In genomic region chr15:36426696-36427095, GRCh38 we compare ENCODE assay signal across 22 cellular contexts.
A peak's percentile ranks its signal among the peaks of the same experiment; 100 is the strongest.
DNase-seq lines count a peak whose midpoint lies in the region; ATAC-seq, FAIRE-seq and TF ChIP-seq lines count a peak whose summit lies in the region.
"Had no signal": no experiment of that assay in that cellular context is flagged by ENCODE, and none has a peak within 500 bp of the region (broad histone marks: within the 10 kb centered on the region; RNA-seq: fewer than 3 reads in every experiment).

No MANE protein-coding gene starts in this region.

- H2BK15ac ChIP-seq in H9 (ENCODE audit: low read depth, low read length), result no peak overlapping the region

- intact Hi-C loops in Calu3 (cut with micrococcal nuclease; ENCODE audit: unreplicated experiment), result no loop called here

- H3K9me3 ChIP-seq in H9 (ENCODE audit: control insufficient read depth, low read depth, low read length) (no peaks in the 10 kb centered on the region), astrocyte (ENCODE audit: insufficient read depth, low read depth, low read length) (peaks cover 3% of the 10 kb centered on the region), hepatocyte (ENCODE audit: low read depth) (no peaks in the 10 kb centered on the region)

- no peak overlapping the region for H3K4me3 ChIP-seq in astrocyte (ENCODE audit: insufficient read depth, low read depth, low read length)
- no peak overlapping the region for H3K4me3 ChIP-seq in hepatocyte

- no peak overlapping the region for H4K5ac ChIP-seq in H9 (ENCODE audit: insufficient read length, low read depth, low read length)

- H3K79me1 ChIP-seq in H9 (ENCODE audit: insufficient read depth, low read depth, low read length, poor library complexity, severe bottlenecking), result no peaks in the 10 kb centered on the region

- peaks cover 2% of the 10 kb centered on the region for H3K27me3 Mint-ChIP-seq in H9 (ENCODE audit: low read depth)
- no peaks in the 10 kb centered on the region for H3K27me3 Mint-ChIP-seq in astrocyte (ENCODE audit: low read depth, unreplicated experiment)
- H3K27me3 Mint-ChIP-seq in Calu3 (ENCODE audit: unreplicated experiment), result no peaks in the 10 kb centered on the region
- H3K27me3 Mint-ChIP-seq: CD8-positive, alpha-beta memory T cell; IgD-negative memory B cell had no signal

- H4K91ac ChIP-seq in H9 (ENCODE audit: insufficient read length, low read depth, low read length), result no peak overlapping the region

- H3K27ac Mint-ChIP-seq in H9 (no peak overlapping the region), astrocyte (ENCODE audit: unreplicated experiment) (peak overlapping the region; percentile 49), Calu3 (ENCODE audit: unreplicated experiment) (no peak overlapping the region)
- H3K27ac Mint-ChIP-seq: CD8-positive, alpha-beta memory T cell; IgD-negative memory B cell had no signal

- no peaks in the 10 kb centered on the region for H3K9me2 ChIP-seq in hepatocyte (replicated peaks; ENCODE audit: insufficient read depth)

- H3K23ac ChIP-seq in H9 (ENCODE audit: insufficient read length, low read depth, low read length), result no peak overlapping the region

- H3T11ph ChIP-seq in H9 (ENCODE audit: low read length), result no peak overlapping the region

- H3K18ac ChIP-seq in H9 (ENCODE audit: insufficient read length, low read depth, low read length), result no peak overlapping the region

- H4K20me1 ChIP-seq in H9 (ENCODE audit: control insufficient read depth, insufficient read depth, insufficient read length), result no peaks in the 10 kb centered on the region
- H4K20me1 ChIP-seq in astrocyte (ENCODE audit: insufficient read depth, low read length), result no peaks in the 10 kb centered on the region
- no peaks in the 10 kb centered on the region for H4K20me1 ChIP-seq in hepatocyte (ENCODE audit: insufficient read depth, poor library complexity, severe bottlenecking)

- H4K8ac ChIP-seq in H9 (replicated peaks; ENCODE audit: insufficient read length, low read depth, low read length), result no peak overlapping the region

- H3K4me2 ChIP-seq in H9 (ENCODE audit: insufficient read depth, insufficient read length, low read length) (no peak overlapping the region), astrocyte (ENCODE audit: low read length) (no peak overlapping the region), hepatocyte (no peak overlapping the region)

- no peak overlapping the region for H3K4me3 Mint-ChIP-seq in H9
- H3K4me3 Mint-ChIP-seq in astrocyte (ENCODE audit: unreplicated experiment), result no peak overlapping the region
- no peak overlapping the region for H3K4me3 Mint-ChIP-seq in Calu3 (ENCODE audit: low read depth, unreplicated experiment)
- H3K4me3 Mint-ChIP-seq: CD8-positive, alpha-beta memory T cell; IgD-negative memory B cell had no signal

- no peak overlapping the region for H2BK12ac ChIP-seq in H9 (ENCODE audit: insufficient read length, low read depth, low read length)

- H3K14ac ChIP-seq in H9 (ENCODE audit: insufficient read depth, low read length), result no peak overlapping the region

- FAIRE-seq in astrocyte (lab: Jason Lieb, UNC), result no peak
- FAIRE-seq: HTR-8/SVneo had no signal

- BruUV-seq in Calu3 (replicated peaks; lab: Mats Ljungman, UMichigan), result no TSS peak

- no peak for TF ChIP-seq CTCF in H9 (conservative IDR thresholded peaks at IDR 0.05)
- no peak for TF ChIP-seq CTCF in astrocyte (IDR thresholded peaks at IDR 0.05; ENCODE audit: insufficient read depth, low read depth, low read length)
- TF ChIP-seq CTCF in Calu3 (IDR thresholded peaks at IDR 0.05; ENCODE audit: unreplicated experiment), result no peak
- TF ChIP-seq CTCF in GM10248 (IDR thresholded peaks at IDR 0.05; ENCODE audit: control extremely low read depth, extremely low read depth, low read depth, missing control alignments), result no peak
- TF ChIP-seq CTCF in hepatocyte (IDR thresholded peaks at IDR 0.05; ENCODE audit: poor library complexity), result no peak

- no peak overlapping the region for H3K56ac ChIP-seq in H9 (ENCODE audit: insufficient read length, low read depth, low read length)

- no peak overlapping the region for H2BK5ac ChIP-seq in H9 (ENCODE audit: insufficient read length, low read length)

- no peak overlapping the region for H3K9ac ChIP-seq in H9 (ENCODE audit: extremely low read depth, insufficient read length, low read length)
- no peak overlapping the region for H3K9ac ChIP-seq in astrocyte (ENCODE audit: low read length)

- H3K79me2 ChIP-seq in H9 (ENCODE audit: insufficient read depth, low read length) (no peaks in the 10 kb centered on the region), astrocyte (ENCODE audit: insufficient read depth, low read length) (no peaks in the 10 kb centered on the region), hepatocyte (no peaks in the 10 kb centered on the region)

- no peaks in the 10 kb centered on the region for H3K36me3 ChIP-seq in astrocyte (ENCODE audit: insufficient read depth, low read length)
- H3K36me3 ChIP-seq in hepatocyte (replicated peaks; ENCODE audit: insufficient read depth, low read depth), result no peaks in the 10 kb centered on the region

- no peak overlapping the region for H2AK5ac ChIP-seq in H9 (ENCODE audit: insufficient read length, low read length)

- DNase-seq in A172 (ENCODE audit: low spot score), result peak; percentile 52
- DNase-seq in H9, result no peak
- no peak for DNase-seq in astrocyte (ENCODE audit: low read depth)
- DNase-seq in myocyte (ENCODE audit: low read depth), result peak; percentile 60
- DNase-seq in Calu3, result no peak
- DNase-seq in GM10248 (ENCODE audit: extremely low spot score), result no peak
- DNase-seq in hepatocyte (ENCODE audit: low spot score), result no peak
- DNase-seq: ACHN; C1 segment of cervical spinal cord; CD8-positive, alpha-beta memory T cell; DMS79 treated with DMSO at 0.1 percent for 48 hours; Kasumi-1; MM.1S; NCI-H1092; NCI-H146; NCI-H2227 treated with DMSO at 0.1 percent for 48 hours; NCI-H510A treated with DMSO at 0.1 percent for 48 hours; NCI-H774; SHP77 treated with DMSO at 0.1 percent for 48 hours had no signal

- ATAC-seq in HG03432 (IDR thresholded peaks at IDR 0.05; ENCODE audit: unreplicated experiment), result no peak

- H3K4me1 Mint-ChIP-seq in H9 (peaks cover 22 to 26% of the 10 kb centered on the region in 2 experiments), astrocyte (ENCODE audit: low read depth, unreplicated experiment) (peaks cover 36% of the 10 kb centered on the region), Calu3 (ENCODE audit: low read depth, unreplicated experiment) (no peaks in the 10 kb centered on the region)
- H3K4me1 Mint-ChIP-seq: CD8-positive, alpha-beta memory T cell; IgD-negative memory B cell had no signal

- H3K36me3 Mint-ChIP-seq in H9 (ENCODE audit: insufficient read depth in 1 of 3, low read depth in 3 of 3) (peaks cover 0 to 6% (median 3%) of the 10 kb centered on the region in 3 experiments; a peak in 2 of 7 replicates), astrocyte (ENCODE audit: low read depth, unreplicated experiment) (no peaks in the 10 kb centered on the region), Calu3 (ENCODE audit: insufficient read depth, unreplicated experiment) (no peaks in the 10 kb centered on the region)
- H3K36me3 Mint-ChIP-seq: CD8-positive, alpha-beta memory T cell; IgD-negative memory B cell had no signal

- POLR2A ChIA-PET in GM10248 (lab: Yijun Ruan, JAX), result no interaction called here

- H3K9me3 Mint-ChIP-seq in H9, result peaks cover 3% of the 10 kb centered on the region in 2 experiments; a peak in 2 of 5 replicates
- peaks cover 1% of the 10 kb centered on the region for H3K9me3 Mint-ChIP-seq in astrocyte (ENCODE audit: unreplicated experiment)
- H3K9me3 Mint-ChIP-seq in Calu3 (ENCODE audit: low read depth, unreplicated experiment), result no peaks in the 10 kb centered on the region

- WGBS in H9 (ENCODE audit: extremely low coverage, insufficient read length, low lambda C conversion rate), result no CpG with 5 or more reads among the region's 4 CpGs
- 67% methylated on average over 4 of the region's 4 CpGs for WGBS in hepatocyte (ENCODE audit: low lambda C conversion rate, missing lambda C conversion rate)

- H2BK20ac ChIP-seq in H9 (ENCODE audit: low read depth, low read length, poor library complexity, severe bottlenecking), result no peak overlapping the region

- peak overlapping the region; percentile 39 for H3K27ac ChIP-seq in H9 (ENCODE audit: insufficient read length, low read depth, low read length)
- no peak overlapping the region for H3K27ac ChIP-seq in astrocyte (ENCODE audit: low read depth, low read length)
- no peak overlapping the region for H3K27ac ChIP-seq in hepatocyte

- H3K27me3 ChIP-seq in H9 (ENCODE audit: insufficient read depth, low read length) (no peaks in the 10 kb centered on the region), astrocyte (ENCODE audit: insufficient read depth, low read length) (no peaks in the 10 kb centered on the region), hepatocyte (no peaks in the 10 kb centered on the region)

- H3K23me2 ChIP-seq in H9 (ENCODE audit: insufficient read length, low read depth, low read length, poor library complexity, severe bottlenecking), result no peaks in the 10 kb centered on the region

- no peak overlapping the region for H2BK120ac ChIP-seq in H9 (ENCODE audit: low read depth, low read length, poor library complexity, severe bottlenecking)

- no peak overlapping the region for H2AFZ ChIP-seq in H9 (ENCODE audit: low read length)
- H2AFZ ChIP-seq in astrocyte (ENCODE audit: low read depth, low read length), result no peak overlapping the region
- no peak overlapping the region for H2AFZ ChIP-seq in hepatocyte

- CTCF ChIA-PET in Calu3 (lab: Charles Lee) (no interaction called here), GM10248 (lab: Yijun Ruan, JAX) (no interaction called here)

- H3K4me1 ChIP-seq in H9 (ENCODE audit: insufficient read depth, low read length) (peaks cover 12% of the 10 kb centered on the region; the same call in 1 of the 2 replicates), astrocyte (ENCODE audit: insufficient read depth, low read length) (peaks cover 20% of the 10 kb centered on the region), hepatocyte (ENCODE audit: insufficient read depth) (no peaks in the 10 kb centered on the region)

- no peak overlapping the region for H3K4ac ChIP-seq in H9 (ENCODE audit: low read depth, low read length)

Comparison
In these comparisons a context has a peak if more than half of its experiments do, and no peak if none do; other contexts are left out.
1. DNase-seq: peak in A172 (single experiment) and myocyte (single experiment); none in H9 (single experiment), astrocyte (single experiment), Calu3 (single experiment), GM10248 (single experiment) and hepatocyte (single experiment).